ENCODE assay signal across 27 cellular contexts in genomic region chr1:22096036-22096435, GRCh38. TPM values are rescaled to one million over a fixed set of nuclear protein-coding genes. Genes with fewer than 3 reads are reported as not detected.
"Had no signal": no experiment of that assay in that cellular context is flagged by ENCODE, and none has a peak within 500 bp of the region (broad histone marks: within the 10 kb centered on the region; RNA-seq: fewer than 3 reads in every experiment).

No MANE protein-coding gene starts in this region.

- H3K4me1 ChIP-seq: right lobe of liver had no signal

- ATAC-seq: activated CD4-positive, alpha-beta T cell treated with anti-CD3 and anti-CD28 coated beads for 36 hours; activated T-cell treated with anti-CD3 and anti-CD28 coated beads, Interleukin-2, amount 50 U/mL, for 4 hours; natural killer cell treated with Interleukin-12 subunit alpha and Interleukin-12 subunit beta and Interleukin-15 and Interleukin-18, amount 100 ng/mL, for 72 hours; right lobe of liver; stimulated activated effector memory CD8-positive, alpha-beta T cell treated with anti-CD3 and anti-CD28 coated beads, Interleukin-12 subunit alpha, Interleukin-12 subunit beta, amount 100 ng/mL, for 72 hours; stimulated activated naive CD8-positive, alpha-beta T cell treated with anti-CD3 and anti-CD28 coated beads, Interleukin-15, amount 100 ng/mL, for 72 hours; T-cell had no signal

- H3K27ac ChIP-seq: hepatocyte, left ventricle myocardium inferior, right lobe of liver, tibial artery had no signal

- H3K9me3 Mint-ChIP-seq: activated B cell treated with CpG ODN at 0.5 μM for 24 hours; activated naive CD8-positive, alpha-beta T cell treated with anti-CD3 and anti-CD28 coated beads, Interleukin-2, amount 10 ng/mL, durations not matched to agents 7 days and 5 days; activated T-cell treated with anti-CD3 and anti-CD28 coated beads, Interleukin-2, amount 50 U/mL, for 4 hours; brain; dendritic cell treated with granulocyte-macrophage colony-stimulating factor and Interleukin-4, amounts not matched to agents 40 ng/mL and 50 ng/mL, for 4 days; immature natural killer cell; natural killer cell treated with Interleukin-12 subunit alpha and Interleukin-12 subunit beta and Interleukin-15 and Interleukin-18, amount 100 ng/mL, for 72 hours; stimulated activated effector memory CD8-positive, alpha-beta T cell treated with anti-CD3 and anti-CD28 coated beads, Interleukin-12 subunit alpha, Interleukin-12 subunit beta, amount 100 ng/mL, for 72 hours; stimulated activated naive CD8-positive, alpha-beta T cell treated with anti-CD3 and anti-CD28 coated beads, Interleukin-15, amount 100 ng/mL, for 72 hours; T-cell had no signal

- H2AFZ ChIP-seq: hepatocyte had no signal

- H3K4me3 ChIP-seq: hepatocyte, left ventricle myocardium inferior, right lobe of liver, tibial artery had no signal

- H3K9me3 ChIP-seq: left ventricle myocardium inferior, right lobe of liver, tibial artery had no signal

- DNase-seq: activated B cell treated with CpG ODN at 0.5 μM for 24 hours; activated CD4-positive, alpha-beta T cell treated with anti-CD3 and anti-CD28 coated beads for 36 hours; activated CD4-positive, alpha-beta T cell treated with anti-CD3 and anti-CD28 coated beads, Interleukin-2, amount 50 U/mL, for 4 hours; activated CD8-positive, alpha-beta memory T cell treated with anti-CD3 and anti-CD28 coated beads for 24 hours; activated CD8-positive, alpha-beta memory T cell treated with anti-CD3 and anti-CD28 coated beads, Interleukin-2, amount 50 U/mL, for 4 hours; activated naive CD4-positive, alpha-beta T cell treated with Interleukin-2 at 50 U/mL for 16 hours; activated naive CD8-positive, alpha-beta T cell treated with anti-CD3 and anti-CD28 coated beads, Interleukin-2, amount 10 ng/mL, durations not matched to agents 7 days and 5 days; activated T-cell treated with anti-CD3 and anti-CD28 coated beads, Interleukin-2, amount 50 U/mL, for 4 hours; effector CD8-positive, alpha-beta T cell; glutamatergic neuron; immature natural killer cell; kidney glomerular epithelial cell; left ventricle myocardium inferior; mammary epithelial cell; midbrain; nucleus accumbens; right lobe of liver; small intestine; stimulated activated CD4-positive, alpha-beta T cell treated with anti-CD3 and anti-CD28 coated beads, Interleukin-2, amount 100 ng/mL, for 24 hours; stimulated activated naive CD8-positive, alpha-beta T cell treated with anti-CD3 and anti-CD28 coated beads, Interleukin-15, amount 100 ng/mL, for 72 hours; T-cell; tibial artery had no signal

- H3K4me3 Mint-ChIP-seq: activated B cell treated with CpG ODN at 0.5 μM for 24 hours; activated CD4-positive, alpha-beta T cell treated with anti-CD3 and anti-CD28 coated beads for 36 hours; activated naive CD8-positive, alpha-beta T cell treated with anti-CD3 and anti-CD28 coated beads, Interleukin-2, amount 10 ng/mL, durations not matched to agents 7 days and 5 days; activated T-cell treated with anti-CD3 and anti-CD28 coated beads, Interleukin-2, amount 50 U/mL, for 4 hours; brain; dendritic cell treated with granulocyte-macrophage colony-stimulating factor and Interleukin-4, amounts not matched to agents 40 ng/mL and 50 ng/mL, for 4 days; immature natural killer cell; stimulated activated effector memory CD8-positive, alpha-beta T cell treated with anti-CD3 and anti-CD28 coated beads, Interleukin-12 subunit alpha, Interleukin-12 subunit beta, amount 100 ng/mL, for 72 hours; stimulated activated naive CD8-positive, alpha-beta T cell treated with anti-CD3 and anti-CD28 coated beads, Interleukin-15, amount 100 ng/mL, for 72 hours; T-cell had no signal

- H3K4me2 ChIP-seq: hepatocyte had no signal

- H3K27me3 ChIP-seq: hepatocyte, right lobe of liver, tibial artery had no signal

- H3K27me3 Mint-ChIP-seq: activated B cell treated with CpG ODN at 0.5 μM for 24 hours; activated CD4-positive, alpha-beta T cell treated with anti-CD3 and anti-CD28 coated beads for 36 hours; activated naive CD8-positive, alpha-beta T cell treated with anti-CD3 and anti-CD28 coated beads, Interleukin-2, amount 10 ng/mL, durations not matched to agents 7 days and 5 days; brain; dendritic cell treated with granulocyte-macrophage colony-stimulating factor and Interleukin-4, amounts not matched to agents 40 ng/mL and 50 ng/mL, for 4 days; natural killer cell treated with Interleukin-12 subunit alpha and Interleukin-12 subunit beta and Interleukin-15 and Interleukin-18, amount 100 ng/mL, for 72 hours; stimulated activated naive CD8-positive, alpha-beta T cell treated with anti-CD3 and anti-CD28 coated beads, Interleukin-15, amount 100 ng/mL, for 72 hours; T-cell had no signal

- H3K27ac Mint-ChIP-seq: activated B cell treated with CpG ODN at 0.5 μM for 24 hours; activated CD4-positive, alpha-beta T cell treated with anti-CD3 and anti-CD28 coated beads for 36 hours; activated naive CD8-positive, alpha-beta T cell treated with anti-CD3 and anti-CD28 coated beads, Interleukin-2, amount 10 ng/mL, durations not matched to agents 7 days and 5 days; dendritic cell treated with granulocyte-macrophage colony-stimulating factor and Interleukin-4, amounts not matched to agents 40 ng/mL and 50 ng/mL, for 4 days; stimulated activated effector memory CD8-positive, alpha-beta T cell treated with anti-CD3 and anti-CD28 coated beads, Interleukin-12 subunit alpha, Interleukin-12 subunit beta, amount 100 ng/mL, for 72 hours had no signal

RNA-seq across cellular contexts. Expression of gene WNT4, which starts 46.9 kb away (rescaled TPM):
- total RNA-seq: activated CD4-positive, alpha-beta T cell treated with anti-CD3 and anti-CD28 coated beads for 36 hours; activated naive CD8-positive, alpha-beta T cell treated with anti-CD3 and anti-CD28 coated beads, Interleukin-2, amount 10 ng/mL, durations not matched to agents 7 days and 5 days; activated T-cell treated with anti-CD3 and anti-CD28 coated beads, Interleukin-2, amount 50 U/mL, for 4 hours; left ventricle myocardium inferior; natural killer cell treated with Interleukin-12 subunit alpha and Interleukin-12 subunit beta and Interleukin-15 and Interleukin-18, amount 100 ng/mL, for 72 hours; T-cell had no signal
